ENCODE assay signal across 27 cellular contexts in the genomic region with DNA sequence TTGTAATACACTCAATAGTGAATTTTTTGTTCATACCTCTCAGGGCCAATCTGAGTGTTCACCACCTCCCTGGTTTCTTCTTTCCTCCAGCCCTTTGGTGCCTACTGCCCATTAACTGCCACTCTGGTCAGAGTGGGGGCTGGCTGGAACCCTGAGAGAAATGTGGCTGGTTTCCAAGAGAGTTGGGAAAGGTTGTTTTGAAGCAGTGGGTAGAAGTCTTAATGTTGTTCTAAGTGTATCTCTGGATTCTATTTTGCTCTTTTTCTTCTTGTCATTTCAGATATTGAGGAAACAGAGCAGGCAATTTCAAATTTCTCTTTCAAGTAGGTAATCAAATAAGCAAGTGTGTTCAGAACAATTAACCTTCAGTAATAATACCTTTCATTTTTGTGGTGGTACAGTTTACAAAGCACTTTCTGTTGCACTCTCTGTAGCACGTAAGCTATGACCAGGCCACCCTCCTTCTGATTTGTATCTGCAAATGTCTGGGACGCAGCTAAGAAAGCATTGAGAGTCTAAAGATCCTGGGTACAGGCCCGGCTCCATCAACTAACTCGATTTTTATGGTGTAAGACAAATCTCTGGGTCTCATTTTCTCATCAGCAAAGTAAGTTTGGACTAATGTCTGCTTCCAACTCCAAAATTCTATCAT. TPM values are rescaled to one million over a fixed set of nuclear protein-coding genes. Genes with fewer than 3 reads are reported as not detected.
DNase-seq lines count a peak whose midpoint lies in the region; ATAC-seq and TF ChIP-seq lines count a peak whose summit lies in the region.
"Had no signal": no experiment of that assay in that cellular context is flagged by ENCODE, and none has a peak within 500 bp of the region (broad histone marks: within the 10 kb centered on the region; RNA-seq: fewer than 3 reads in every experiment).

No MANE protein-coding gene starts in this region.

- H3K27me3 Mint-ChIP-seq in Caco-2 (ENCODE audit: insufficient read depth, unreplicated experiment) (no peaks in the 10 kb centered on the region), brain (no peaks in the 10 kb centered on the region)
- H3K27me3 Mint-ChIP-seq: progenitor cell of endocrine pancreas had no signal

- H3K4me3 Mint-ChIP-seq in Caco-2 (ENCODE audit: unreplicated experiment) (no peak overlapping the region), brain (peak overlapping the region in 2 of 5 experiments; percentile 1 to 43)
- H3K4me3 Mint-ChIP-seq: activated CD8-positive, alpha-beta memory T cell treated with anti-CD3 and anti-CD28 coated beads, Interleukin-2, amount 10 ng/mL, durations not matched to agents 7 days and 5 days; activated naive CD4-positive, alpha-beta T cell treated with anti-CD3 and anti-CD28 coated beads, Interleukin-2, amount 10 ng/mL, durations not matched to agents 7 days and 5 days; CD8-positive, alpha-beta memory T cell; nephron had no signal

- POLR2A ChIA-PET in Caco-2 (lab: Charles Lee) = no interaction called here

- no peak for DNase-seq in Caco-2
- DNase-seq in left ventricle myocardium inferior = no peak
- DNase-seq in omental fat pad (ENCODE audit: low spot score) = no peak
- DNase-seq in SW 1271 (lab: John Stamatoyannopoulos, UW) = no peak
- no peak for DNase-seq in COLO668 (lab: John Stamatoyannopoulos, UW; ENCODE audit: unreplicated experiment)
- DNase-seq: activated CD4-positive, alpha-beta T cell treated with anti-CD3 and anti-CD28 coated beads for 4 hours; activated CD8-positive, alpha-beta memory T cell treated with anti-CD3 and anti-CD28 coated beads, Interleukin-2, amount 10 ng/mL, durations not matched to agents 7 days and 5 days; activated naive CD4-positive, alpha-beta T cell treated with anti-CD3 and anti-CD28 coated beads, Interleukin-2, amount 10 ng/mL, durations not matched to agents 7 days and 5 days; CD8-positive, alpha-beta memory T cell; cerebellar nuclear complex; DMS79 treated with DMSO at 0.1 percent for 48 hours; effector CD4-positive, alpha-beta T cell; MV-4-11; NCI-H1694 treated with DMSO at 0.1 percent for 48 hours; NCI-H774; stimulated activated CD4-positive, alpha-beta T cell treated with anti-CD3 and anti-CD28 coated beads, Interleukin-4, amount 100 ng/mL, for 24 hours; stimulated activated naive CD4-positive, alpha-beta T cell treated with Interleukin-2 at 50 U/mL for 16 hours had no signal

- H3K27ac ChIP-seq in left ventricle myocardium inferior (replicated peaks) = peak overlapping the region; percentile 83
- H3K27ac ChIP-seq: tibial nerve had no signal

- H3K27ac Mint-ChIP-seq in Caco-2 (ENCODE audit: unreplicated experiment) = peak overlapping the region; percentile 88
- peak overlapping the region; percentile 20 to 74 (median 48) for H3K27ac Mint-ChIP-seq in brain
- H3K27ac Mint-ChIP-seq: activated CD8-positive, alpha-beta memory T cell treated with anti-CD3 and anti-CD28 coated beads, Interleukin-2, amount 10 ng/mL, durations not matched to agents 7 days and 5 days; activated naive CD4-positive, alpha-beta T cell treated with anti-CD3 and anti-CD28 coated beads, Interleukin-2, amount 10 ng/mL, durations not matched to agents 7 days and 5 days; nephron; progenitor cell of endocrine pancreas had no signal

- peak; percentile 92 for ATAC-seq in omental fat pad (ENCODE audit: low FRiP score)
- no peak for ATAC-seq in HG03039 (IDR thresholded peaks at IDR 0.05; ENCODE audit: unreplicated experiment)
- ATAC-seq in GM18867 (IDR thresholded peaks at IDR 0.05; ENCODE audit: unreplicated experiment) = no peak
- ATAC-seq: activated CD8-positive, alpha-beta memory T cell treated with anti-CD3 and anti-CD28 coated beads, Interleukin-2, amount 10 ng/mL, durations not matched to agents 7 days and 5 days; esophagus mucosa; GM12878 had no signal

- no peaks in the 10 kb centered on the region for H3K27me3 ChIP-seq in Caco-2 (replicated peaks; ENCODE audit: control insufficient read depth, insufficient read depth, low read length)
- no peaks in the 10 kb centered on the region for H3K27me3 ChIP-seq in left ventricle myocardium inferior (ENCODE audit: low read depth)
- H3K27me3 ChIP-seq: tibial nerve had no signal

- BruUV-seq in Caco-2 (replicated peaks; lab: Mats Ljungman, UMichigan) = no TSS peak

- TF ChIP-seq CTCF in Caco-2 (IDR thresholded peaks at IDR 0.05; ENCODE audit: insufficient read depth in 1 of 2, low read depth in 1 of 2, low read length in 1 of 2, severe bottlenecking in 1 of 2, unreplicated experiment in 1 of 2) = no peak
- no peak for TF ChIP-seq CTCF in brain (conservative IDR thresholded peaks at IDR 0.05)
- TF ChIP-seq CTCF in left ventricle myocardium inferior (IDR thresholded peaks at IDR 0.05; ENCODE audit: borderline replicate concordance) = no peak
- no peak for TF ChIP-seq CTCF in omental fat pad (IDR thresholded peaks at IDR 0.05)

- CTCF ChIA-PET in Caco-2 (lab: Charles Lee) = no interaction called here

- H3K4me1 Mint-ChIP-seq in Caco-2 (ENCODE audit: low read depth, unreplicated experiment) (peaks cover 58% of the 10 kb centered on the region), brain (peaks cover 67% of the 10 kb centered on the region)
- H3K4me1 Mint-ChIP-seq: activated CD8-positive, alpha-beta memory T cell treated with anti-CD3 and anti-CD28 coated beads, Interleukin-2, amount 10 ng/mL, durations not matched to agents 7 days and 5 days; activated naive CD4-positive, alpha-beta T cell treated with anti-CD3 and anti-CD28 coated beads, Interleukin-2, amount 10 ng/mL, durations not matched to agents 7 days and 5 days; CD8-positive, alpha-beta memory T cell had no signal

- no peaks in the 10 kb centered on the region; the same call in 1 of the 2 replicates for H3K36me3 ChIP-seq in Caco-2 (ENCODE audit: control insufficient read depth, insufficient read depth, low read length)
- no peaks in the 10 kb centered on the region for H3K36me3 ChIP-seq in left ventricle myocardium inferior

- H3K36me3 Mint-ChIP-seq in Caco-2 (ENCODE audit: insufficient read depth, unreplicated experiment) (peaks cover 88% of the 10 kb centered on the region), brain (peaks cover 44% of the 10 kb centered on the region)
- H3K36me3 Mint-ChIP-seq: activated CD8-positive, alpha-beta memory T cell treated with anti-CD3 and anti-CD28 coated beads, Interleukin-2, amount 10 ng/mL, durations not matched to agents 7 days and 5 days; activated naive CD4-positive, alpha-beta T cell treated with anti-CD3 and anti-CD28 coated beads, Interleukin-2, amount 10 ng/mL, durations not matched to agents 7 days and 5 days; CD8-positive, alpha-beta memory T cell had no signal

- H3K9me3 Mint-ChIP-seq in Caco-2 (ENCODE audit: unreplicated experiment) (no peaks in the 10 kb centered on the region), brain (no peaks in the 10 kb centered on the region)
- H3K9me3 Mint-ChIP-seq: activated naive CD4-positive, alpha-beta T cell treated with anti-CD3 and anti-CD28 coated beads, Interleukin-2, amount 10 ng/mL, durations not matched to agents 7 days and 5 days; nephron had no signal

- H3K4me3 ChIP-seq in Caco-2 (ENCODE audit: low read depth, low read length) (no peak overlapping the region), left ventricle myocardium inferior (peak overlapping the region; percentile 20)
- H3K4me3 ChIP-seq: GM12878, tibial nerve had no signal

- peaks cover 59% of the 10 kb centered on the region for H3K4me1 ChIP-seq in Caco-2
- H3K4me1 ChIP-seq in left ventricle myocardium inferior = peaks cover 51% of the 10 kb centered on the region
- H3K4me1 ChIP-seq: tibial nerve had no signal

- intact Hi-C loops in Caco-2 (cut with micrococcal nuclease; ENCODE audit: unreplicated experiment) = loop anchor here (1.0 kb wide), 1 partner anchor 24 kb away; no protein-coding TSS in a partner anchor
- intact Hi-C loops in left ventricle myocardium inferior (cut with micrococcal nuclease) = no loop called here

- H3K9me3 ChIP-seq in Caco-2 (no peaks in the 10 kb centered on the region), left ventricle myocardium inferior (replicated peaks) (no peaks in the 10 kb centered on the region)
- H3K9me3 ChIP-seq: tibial nerve had no signal

RNA-seq across cellular contexts. Expression of gene SLC1A3, which starts 8.4 kb away (rescaled TPM):
- total RNA-seq in Caco-2 (2022) (178 and 195 TPM in 2 replicates), left ventricle myocardium inferior (144 TPM), omental fat pad (100 to 1,000 TPM in 3 of 4 donors, 10 to 100 TPM in 1; 71.1 to 215 (median 161) TPM)
- polyA plus RNA-seq in brain (ENCODE audit: insufficient read depth, low read depth, low replicate concordance) = 202 TPM
- total RNA-seq: A172; activated CD8-positive, alpha-beta memory T cell treated with anti-CD3 and anti-CD28 coated beads, Interleukin-2, amount 10 ng/mL, durations not matched to agents 7 days and 5 days; OCI-LY7 had no signal
- polyA plus RNA-seq: CD8-positive, alpha-beta memory T cell had no signal
